Comparison of ENCODE assay signal across 16 cellular contexts in the genomic region with DNA sequence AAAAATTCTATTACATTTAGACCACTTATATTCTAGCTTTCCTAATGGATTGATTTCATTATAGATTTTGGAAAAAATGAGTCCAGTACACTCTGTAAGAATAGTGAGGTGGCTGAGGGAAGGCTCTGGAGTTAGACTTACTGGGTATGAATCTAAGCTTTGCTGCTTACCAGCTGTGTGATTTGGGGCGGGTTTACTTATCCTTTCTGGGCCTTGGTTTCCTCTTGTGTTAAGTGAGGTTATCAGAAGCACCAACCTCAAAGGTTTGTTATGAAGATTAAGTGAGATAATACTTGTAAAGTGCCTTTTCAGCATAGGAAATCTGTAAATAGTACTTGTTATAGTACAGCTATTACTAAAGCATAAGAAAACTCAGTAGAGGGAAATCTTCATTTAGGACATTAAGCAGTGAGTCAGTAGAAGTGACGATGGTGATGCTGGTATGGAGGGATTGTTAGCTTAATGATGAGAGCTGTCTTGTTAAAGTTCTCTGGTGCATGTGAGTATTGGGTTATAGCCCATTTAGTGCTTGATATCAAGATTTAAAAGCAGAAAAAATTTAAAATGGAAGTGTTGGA. TPM values are rescaled to one million over a fixed set of nuclear protein-coding genes. Genes with fewer than 3 reads are reported as not detected.
A peak's percentile ranks its signal among the peaks of the same experiment; 100 is the strongest.
DNase-seq lines count a peak whose midpoint lies in the region; ATAC-seq, FAIRE-seq and TF ChIP-seq lines count a peak whose summit lies in the region.
"Had no signal": no experiment of that assay in that cellular context is flagged by ENCODE, and none has a peak within 500 bp of the region (broad histone marks: within the 10 kb centered on the region; RNA-seq: fewer than 3 reads in every experiment).

No MANE protein-coding gene starts in this region.

- ATAC-seq in activated T-cell treated with anti-CD3 and anti-CD28 coated beads, Interleukin-2, amount 50 U/mL, for 4 hours: peak; percentile 68 to 72
- ATAC-seq in activated CD8-positive, alpha-beta T cell treated with anti-CD3 and anti-CD28 coated beads for 36 hours: peak; percentile 65
- ATAC-seq: foreskin keratinocyte, Right ventricle myocardium inferior had no signal

- no peaks in the 10 kb centered on the region for H3K36me3 Mint-ChIP-seq in activated T-cell treated with anti-CD3 and anti-CD28 coated beads, Interleukin-2, amount 50 U/mL, for 4 hours (ENCODE audit: insufficient read depth)
- no peaks in the 10 kb centered on the region for H3K36me3 Mint-ChIP-seq in activated CD8-positive, alpha-beta T cell treated with anti-CD3 and anti-CD28 coated beads for 36 hours (ENCODE audit: low read depth)
- no peaks in the 10 kb centered on the region for H3K36me3 Mint-ChIP-seq in nephron (ENCODE audit: low read depth)

- peak overlapping the region; percentile 80 for H3K27ac Mint-ChIP-seq in activated CD8-positive, alpha-beta T cell treated with anti-CD3 and anti-CD28 coated beads for 36 hours
- H3K27ac Mint-ChIP-seq in nephron: peak overlapping the region in 2 of 3 experiments; percentile 1 to 2
- H3K27ac Mint-ChIP-seq: dendritic cell treated with granulocyte-macrophage colony-stimulating factor and Interleukin-4, amounts not matched to agents 40 ng/mL and 50 ng/mL, for 4 days had no signal

- H3K4me3 Mint-ChIP-seq in activated T-cell treated with anti-CD3 and anti-CD28 coated beads, Interleukin-2, amount 50 U/mL, for 4 hours: peak overlapping the region; percentile 29
- H3K4me3 Mint-ChIP-seq in activated CD8-positive, alpha-beta T cell treated with anti-CD3 and anti-CD28 coated beads for 36 hours: no peak overlapping the region
- no peak overlapping the region for H3K4me3 Mint-ChIP-seq in nephron
- H3K4me3 Mint-ChIP-seq: dendritic cell treated with granulocyte-macrophage colony-stimulating factor and Interleukin-4, amounts not matched to agents 40 ng/mL and 50 ng/mL, for 4 days had no signal

- no peak for DNase-seq in activated T-cell treated with anti-CD3 and anti-CD28 coated beads, Interleukin-2, amount 50 U/mL, for 4 hours
- DNase-seq in activated T-cell treated with anti-CD3 and anti-CD28 coated beads, Interleukin-2, amount 50 U/mL, for 1 hour: no peak
- DNase-seq in GM19239 (ENCODE audit: insufficient read length, low spot score): no peak
- DNase-seq in activated CD8-positive, alpha-beta T cell treated with anti-CD3 and anti-CD28 coated beads for 36 hours: peak; percentile 35
- DNase-seq in activated effector memory CD4-positive, alpha-beta T cell treated with Interleukin-2 at 50 U/mL for 16 hours: no peak
- no peak for DNase-seq in NCI-H1048 (lab: John Stamatoyannopoulos, UW)
- no peak for DNase-seq in HK-2 (ENCODE audit: unreplicated experiment)
- DNase-seq: DND-41, foreskin keratinocyte, GOT3, Karpas-422, NCI-H1092 treated with DMSO at 0.1 percent for 48 hours, NCI-H69 had no signal

- POLR2A ChIA-PET in activated CD8-positive, alpha-beta T cell treated with anti-CD3 and anti-CD28 coated beads for 36 hours (lab: Charles Lee): interaction anchor here (0.7 to 3.7 kb wide), 6 partner anchors 8 to 111 kb away, joined by 3 to 21 read pairs (median 6); no protein-coding TSS in a partner anchor

- no peaks in the 10 kb centered on the region for H3K9me3 Mint-ChIP-seq in activated T-cell treated with anti-CD3 and anti-CD28 coated beads, Interleukin-2, amount 50 U/mL, for 4 hours
- H3K9me3 Mint-ChIP-seq in activated CD8-positive, alpha-beta T cell treated with anti-CD3 and anti-CD28 coated beads for 36 hours: no peaks in the 10 kb centered on the region
- no peaks in the 10 kb centered on the region for H3K9me3 Mint-ChIP-seq in nephron
- H3K9me3 Mint-ChIP-seq: dendritic cell treated with granulocyte-macrophage colony-stimulating factor and Interleukin-4, amounts not matched to agents 40 ng/mL and 50 ng/mL, for 4 days had no signal

- peaks cover 26% of the 10 kb centered on the region for H3K4me1 Mint-ChIP-seq in activated T-cell treated with anti-CD3 and anti-CD28 coated beads, Interleukin-2, amount 50 U/mL, for 4 hours (ENCODE audit: low read depth)
- H3K4me1 Mint-ChIP-seq in activated CD8-positive, alpha-beta T cell treated with anti-CD3 and anti-CD28 coated beads for 36 hours (ENCODE audit: low read depth): peaks cover 26% of the 10 kb centered on the region
- peaks cover 8% of the 10 kb centered on the region for H3K4me1 Mint-ChIP-seq in nephron

- TF ChIP-seq CTCF in activated CD8-positive, alpha-beta T cell treated with anti-CD3 and anti-CD28 coated beads for 36 hours (IDR thresholded peaks at IDR 0.05): no peak
- TF ChIP-seq CTCF in nephron (IDR thresholded peaks at IDR 0.05; ENCODE audit: unreplicated experiment in 3 of 3): no peak

- peak; percentile 68 for FAIRE-seq in GM19239 (lab: Jason Lieb, UNC)

- H3K27me3 Mint-ChIP-seq in activated T-cell treated with anti-CD3 and anti-CD28 coated beads, Interleukin-2, amount 50 U/mL, for 4 hours (ENCODE audit: low read depth): no peaks in the 10 kb centered on the region
- no peaks in the 10 kb centered on the region for H3K27me3 Mint-ChIP-seq in activated CD8-positive, alpha-beta T cell treated with anti-CD3 and anti-CD28 coated beads for 36 hours
- H3K27me3 Mint-ChIP-seq in nephron (ENCODE audit: low read depth): peaks cover 4% of the 10 kb centered on the region
- H3K27me3 Mint-ChIP-seq: dendritic cell treated with granulocyte-macrophage colony-stimulating factor and Interleukin-4, amounts not matched to agents 40 ng/mL and 50 ng/mL, for 4 days had no signal

- intact Hi-C loops in activated CD8-positive, alpha-beta T cell treated with anti-CD3 and anti-CD28 coated beads for 36 hours (cut with micrococcal nuclease): no loop called here

- CTCF ChIA-PET in activated CD8-positive, alpha-beta T cell treated with anti-CD3 and anti-CD28 coated beads for 36 hours (lab: Charles Lee): interaction anchor here (0.9 to 3.6 kb wide), 9 partner anchors 8 to 61 kb away, joined by 3 to 14 read pairs (median 4); no protein-coding TSS in a partner anchor

RNA-seq across cellular contexts. Expression of a gene that starts 12.1 kb away (rescaled TPM):
- total RNA-seq in activated T-cell treated with anti-CD3 and anti-CD28 coated beads, Interleukin-2, amount 50 U/mL, for 4 hours: under 1 TPM; 0.26 to 0.71 (median 0.65) TPM
- 1 to 10 TPM in 1 of 2 experiments, under 1 TPM in 1; 0.99 to 1.4 TPM for total RNA-seq in activated CD8-positive, alpha-beta T cell treated with anti-CD3 and anti-CD28 coated beads for 36 hours
